ENCODE assay signal across 23 cellular contexts in genomic region chr20:32749914-32750637, GRCh38. TPM values are rescaled to one million over a fixed set of nuclear protein-coding genes. Genes with fewer than 3 reads are reported as not detected.
A peak's percentile ranks its signal among the peaks of the same experiment; 100 is the strongest.
DNase-seq lines count a peak whose midpoint lies in the region; ATAC-seq, FAIRE-seq and TF ChIP-seq lines count a peak whose summit lies in the region.
"Had no signal": no experiment of that assay in that cellular context is flagged by ENCODE, and none has a peak within 500 bp of the region (broad histone marks: within the 10 kb centered on the region; RNA-seq: fewer than 3 reads in every experiment).

No MANE protein-coding gene starts in this region.

- H3K27me3 ChIP-seq in GM23338 (ENCODE audit: insufficient read depth), result no peaks in the 10 kb centered on the region
- H3K27me3 ChIP-seq: gastroesophageal sphincter had no signal

- ATAC-seq in GM23338 (peak; percentile 80), mucosa of descending colon (no peak)
- ATAC-seq: activated CD4-positive, alpha-beta T cell treated with anti-CD3 and anti-CD28 coated beads for 36 hours; gastroesophageal sphincter; right cardiac atrium had no signal

- H3K9me3 ChIP-seq in mucosa of descending colon, result no peaks in the 10 kb centered on the region
- H3K9me3 ChIP-seq: gastroesophageal sphincter, SK-N-SH had no signal

- H3K27ac Mint-ChIP-seq in GM23338 (peak overlapping the region; percentile 91), nephron progenitor cell (peak overlapping the region; percentile 78)
- no peak overlapping the region for H3K27ac Mint-ChIP-seq in activated CD4-positive, alpha-beta memory T cell treated with anti-CD3 and anti-CD28 coated beads, Interleukin-2, amount 10 ng/mL, durations not matched to agents 7 days and 5 days
- H3K27ac Mint-ChIP-seq: activated CD4-positive, alpha-beta T cell treated with anti-CD3 and anti-CD28 coated beads for 36 hours; CD4-positive, alpha-beta memory T cell; HFFc6; stimulated activated naive CD8-positive, alpha-beta T cell treated with anti-CD3 and anti-CD28 coated beads, Interleukin-15, Interleukin-2, amounts not matched to agents 100 ng/mL and 50 ng/mL, for 24 hours had no signal

- H3K9me3 Mint-ChIP-seq in GM23338 (no peaks in the 10 kb centered on the region), nephron progenitor cell (no peaks in the 10 kb centered on the region)
- no peaks in the 10 kb centered on the region for H3K9me3 Mint-ChIP-seq in activated CD4-positive, alpha-beta memory T cell treated with anti-CD3 and anti-CD28 coated beads, Interleukin-2, amount 10 ng/mL, durations not matched to agents 7 days and 5 days
- H3K9me3 Mint-ChIP-seq: CD4-positive, alpha-beta memory T cell; HFFc6; stimulated activated naive CD8-positive, alpha-beta T cell treated with anti-CD3 and anti-CD28 coated beads, Interleukin-15, Interleukin-2, amounts not matched to agents 100 ng/mL and 50 ng/mL, for 24 hours had no signal

- peak overlapping the region; percentile 37 for H3K4me3 ChIP-seq in GM23338
- no peak overlapping the region for H3K4me3 ChIP-seq in fibroblast of villous mesenchyme (ENCODE audit: low read depth, low read length)
- H3K4me3 ChIP-seq in mucosa of descending colon, result no peak overlapping the region
- H3K4me3 ChIP-seq: gastroesophageal sphincter had no signal

- peaks cover 11% of the 10 kb centered on the region for H3F3A ChIP-seq in GM23338 (replicated peaks; ENCODE audit: low read depth)

- H3K4me1 ChIP-seq in GM23338 (ENCODE audit: insufficient read depth), result peaks cover 61% of the 10 kb centered on the region
- H3K4me1 ChIP-seq in mucosa of descending colon (ENCODE audit: low read depth), result no peaks in the 10 kb centered on the region
- H3K4me1 ChIP-seq: gastroesophageal sphincter had no signal

- no peaks in the 10 kb centered on the region for H3K9me2 ChIP-seq in GM23338 (ENCODE audit: insufficient read depth)
- H3K9me2 ChIP-seq: SK-N-SH had no signal

- FAIRE-seq in HTR-8/SVneo (lab: Jason Lieb, UNC), result no peak
- FAIRE-seq: keratinocyte had no signal

- H4K20me1 ChIP-seq in GM23338 (replicated peaks; ENCODE audit: insufficient read depth), result no peaks in the 10 kb centered on the region

- H3K4me1 Mint-ChIP-seq in GM23338 (peaks cover 56% of the 10 kb centered on the region), nephron progenitor cell (peaks cover 25% of the 10 kb centered on the region)
- peaks cover 3% of the 10 kb centered on the region for H3K4me1 Mint-ChIP-seq in activated CD4-positive, alpha-beta memory T cell treated with anti-CD3 and anti-CD28 coated beads, Interleukin-2, amount 10 ng/mL, durations not matched to agents 7 days and 5 days
- H3K4me1 Mint-ChIP-seq: CD4-positive, alpha-beta memory T cell had no signal

- H3K27me3 Mint-ChIP-seq in GM23338 (ENCODE audit: insufficient read depth, low read depth, poor library complexity) (peaks cover 11% of the 10 kb centered on the region), nephron progenitor cell (ENCODE audit: low read depth, poor library complexity) (peaks cover 10% of the 10 kb centered on the region)
- H3K27me3 Mint-ChIP-seq in activated CD4-positive, alpha-beta memory T cell treated with anti-CD3 and anti-CD28 coated beads, Interleukin-2, amount 10 ng/mL, durations not matched to agents 7 days and 5 days, result no peaks in the 10 kb centered on the region
- H3K27me3 Mint-ChIP-seq: activated CD4-positive, alpha-beta T cell treated with anti-CD3 and anti-CD28 coated beads for 36 hours; CD4-positive, alpha-beta memory T cell; stimulated activated naive CD8-positive, alpha-beta T cell treated with anti-CD3 and anti-CD28 coated beads, Interleukin-15, Interleukin-2, amounts not matched to agents 100 ng/mL and 50 ng/mL, for 24 hours had no signal

- intact Hi-C loops in mucosa of descending colon (cut with DNase I, micrococcal nuclease), result no loop called here

- H3K27ac ChIP-seq in GM23338 (ENCODE audit: low read depth), result peak overlapping the region; percentile 95
- H3K27ac ChIP-seq: gastroesophageal sphincter had no signal

- peaks cover 46% of the 10 kb centered on the region for H3K79me2 ChIP-seq in GM23338 (replicated peaks; ENCODE audit: insufficient read depth)

- H3K36me3 Mint-ChIP-seq in GM23338 (ENCODE audit: low read depth) (no peaks in the 10 kb centered on the region), nephron progenitor cell (ENCODE audit: low read depth) (no peaks in the 10 kb centered on the region)
- no peaks in the 10 kb centered on the region for H3K36me3 Mint-ChIP-seq in activated CD4-positive, alpha-beta memory T cell treated with anti-CD3 and anti-CD28 coated beads, Interleukin-2, amount 10 ng/mL, durations not matched to agents 7 days and 5 days (ENCODE audit: low read depth)
- H3K36me3 Mint-ChIP-seq: CD4-positive, alpha-beta memory T cell had no signal

- H3K36me3 ChIP-seq in GM23338 (ENCODE audit: insufficient read depth) (no peaks in the 10 kb centered on the region), mucosa of descending colon (ENCODE audit: low read depth) (no peaks in the 10 kb centered on the region)
- H3K36me3 ChIP-seq: gastroesophageal sphincter had no signal

- H3K4me3 Mint-ChIP-seq in GM23338 (peak overlapping the region; percentile 48), nephron progenitor cell (peak overlapping the region; percentile 32)
- H3K4me3 Mint-ChIP-seq in activated CD4-positive, alpha-beta memory T cell treated with anti-CD3 and anti-CD28 coated beads, Interleukin-2, amount 10 ng/mL, durations not matched to agents 7 days and 5 days, result no peak overlapping the region
- H3K4me3 Mint-ChIP-seq: activated CD4-positive, alpha-beta T cell treated with anti-CD3 and anti-CD28 coated beads for 36 hours; CD4-positive, alpha-beta memory T cell; HFFc6; stimulated activated naive CD8-positive, alpha-beta T cell treated with anti-CD3 and anti-CD28 coated beads, Interleukin-15, Interleukin-2, amounts not matched to agents 100 ng/mL and 50 ng/mL, for 24 hours had no signal

- POLR2A ChIA-PET in activated CD4-positive, alpha-beta memory T cell treated with anti-CD3 and anti-CD28 coated beads, Interleukin-2, amount 10 ng/mL, durations not matched to agents 7 days and 5 days (lab: Charles Lee), result no interaction called here

- peak; percentile 99 for DNase-seq in GM23338 (ENCODE audit: low spot score)
- peak; percentile 24 for DNase-seq in OCI-M1 (lab: John Stamatoyannopoulos, UW)
- DNase-seq in fibroblast of villous mesenchyme (ENCODE audit: low read depth), result peak; percentile 40
- peak; percentile 39 for DNase-seq in nephron progenitor cell
- no peak for DNase-seq in mucosa of descending colon
- no peak for DNase-seq in HTR-8/SVneo (ENCODE audit: insufficient read length, low spot score)
- no peak for DNase-seq in activated CD4-positive, alpha-beta memory T cell treated with anti-CD3 and anti-CD28 coated beads, Interleukin-2, amount 10 ng/mL, durations not matched to agents 7 days and 5 days
- DNase-seq in activated effector memory CD4-positive, alpha-beta T cell treated with Interleukin-2 at 50 U/mL for 16 hours, result no peak
- DNase-seq: activated CD4-positive, alpha-beta T cell treated with anti-CD3 and anti-CD28 coated beads for 36 hours; activated CD8-positive, alpha-beta memory T cell treated with anti-CD3 and anti-CD28 coated beads, Interleukin-2, amount 50 U/mL, for 48 hours; activated gamma-delta T cell treated with Interleukin-2 at 50 U/mL for 16 hours; amygdala; CD4-positive, alpha-beta memory T cell; DMS79 treated with DMSO at 0.1 percent for 48 hours; HFFc6; MV-4-11; NCI-H2081; NCI-H524 treated with DMSO at 0.1 percent for 48 hours; right cardiac atrium; SK-N-SH had no signal

- H2AFZ ChIP-seq in GM23338, result no peak overlapping the region

- no peak for TF ChIP-seq CTCF in GM23338 (conservative IDR thresholded peaks at IDR 0.05; ENCODE audit: low read depth in 2 of 2)
- no peak for TF ChIP-seq CTCF in fibroblast of villous mesenchyme (IDR thresholded peaks at IDR 0.05; ENCODE audit: insufficient read depth, low read depth, low read length)
- TF ChIP-seq CTCF in nephron progenitor cell (IDR thresholded peaks at IDR 0.05), result no peak
- no peak for TF ChIP-seq CTCF in mucosa of descending colon (IDR thresholded peaks at IDR 0.05)

- CTCF ChIA-PET in activated CD4-positive, alpha-beta memory T cell treated with anti-CD3 and anti-CD28 coated beads, Interleukin-2, amount 10 ng/mL, durations not matched to agents 7 days and 5 days (lab: Charles Lee), result no interaction called here

- H3K4me2 ChIP-seq in GM23338, result peak overlapping the region; percentile 63
- H3K4me2 ChIP-seq: SK-N-SH had no signal

TF ChIP-seq in GM23338, 12 proteins besides CTCF, POLR2A, EP300 and RAD21 (continues in another document):
- TF ChIP-seq POLR2AphosphoS5 (IDR thresholded peaks at IDR 0.05; ENCODE audit: low read depth), result peak; percentile 73
- peak; percentile 94 for TF ChIP-seq NANOG (IDR thresholded peaks at IDR 0.05; ENCODE audit: borderline replicate concordance)

RNA-seq across cellular contexts. Expression of gene COMMD7, which starts 6.8 kb away (rescaled TPM):
- total RNA-seq in GM23338 (2014; rRNA removed; shearing (Covaris generic)), result 84.7 and 86.4 TPM in 2 replicates
- 67.3 and 70.4 TPM in 2 replicates for polyA plus RNA-seq in GM23338 (2016; fragmentation: Nextera tagmentation; extraction: Ambion mirVana)
- 45.8 and 56.7 TPM in 2 replicates for total RNA-seq in fibroblast of villous mesenchyme
- total RNA-seq in mucosa of descending colon, result 10 to 100 TPM; 29.6 to 37.0 (median 36.6) TPM
- total RNA-seq in activated CD4-positive, alpha-beta memory T cell treated with anti-CD3 and anti-CD28 coated beads, Interleukin-2, amount 10 ng/mL, durations not matched to agents 7 days and 5 days, result 10 to 100 TPM; 61.7 to 62.6 TPM

RNA-seq across cellular contexts. Expression of gene DNMT3B, which starts 12.1 kb away (rescaled TPM):
- 2,222 and 2,281 TPM in 2 replicates for total RNA-seq in GM23338 (2014; rRNA removed; shearing (Covaris generic))
- 711 and 726 TPM in 2 replicates for polyA plus RNA-seq in GM23338 (2016; fragmentation: Nextera tagmentation; extraction: Ambion mirVana)
- 3.2 and 3.5 TPM in 2 replicates for total RNA-seq in fibroblast of villous mesenchyme
- 1 to 10 TPM in 2 of 3 donors, under 1 TPM in 1; 0.95 to 1.3 (median 1.2) TPM for total RNA-seq in mucosa of descending colon
- 1 to 10 TPM; 2.2 to 2.4 TPM for total RNA-seq in activated CD4-positive, alpha-beta memory T cell treated with anti-CD3 and anti-CD28 coated beads, Interleukin-2, amount 10 ng/mL, durations not matched to agents 7 days and 5 days

Comparison
In these comparisons a context has a peak if more than half of its experiments do, and no peak if none do; other contexts are left out.
1. DNase-seq: peak in GM23338 (single experiment), OCI-M1 (single experiment), fibroblast of villous mesenchyme (single experiment) and nephron progenitor cell (single experiment); none in mucosa of descending colon (0 of 3), HTR-8/SVneo (single experiment), activated CD4-positive, alpha-beta memory T cell treated with anti-CD3 and anti-CD28 coated beads, Interleukin-2, amount 10 ng/mL, durations not matched to agents 7 days and 5 days (single experiment) and activated effector memory CD4-positive, alpha-beta T cell treated with Interleukin-2 at 50 U/mL for 16 hours (single experiment).
2. RNA of gene DNMT3B, which starts 12.1 kb away (total RNA-seq): 2,222 to 2,281 TPM in GM23338; 3.2 to 3.5 TPM in fibroblast of villous mesenchyme, 2.2 to 2.4 TPM in activated CD4-positive, alpha-beta memory T cell treated with anti-CD3 and anti-CD28 coated beads, Interleukin-2, amount 10 ng/mL, durations not matched to agents 7 days and 5 days and 0.95 to 1.3 TPM in mucosa of descending colon; every median in the first group is over 100 times any median in the second.